ENCODE assay signal across 21 cellular contexts in genomic region chr20:1995531-1996310, GRCh38. TPM values are rescaled to one million over a fixed set of nuclear protein-coding genes. Genes with fewer than 3 reads are reported as not detected.
DNase-seq lines count a peak whose midpoint lies in the region; ATAC-seq and TF ChIP-seq lines count a peak whose summit lies in the region.
"Had no signal": no experiment of that assay in that cellular context is flagged by ENCODE, and none has a peak within 500 bp of the region (broad histone marks: within the 10 kb centered on the region; RNA-seq: fewer than 3 reads in every experiment).

No MANE protein-coding gene starts in this region.

- H3K27ac ChIP-seq in coronary artery = no peak overlapping the region
- H3K27ac ChIP-seq: BLaER1, C4-2B had no signal

- H3K27me3 Mint-ChIP-seq in type B pancreatic cell = peaks cover 88% of the 10 kb centered on the region

- no peaks in the 10 kb centered on the region for H3K36me3 Mint-ChIP-seq in type B pancreatic cell
- H3K36me3 Mint-ChIP-seq: CD4-positive, CD25-positive, alpha-beta regulatory T cell; CD8-positive, alpha-beta memory T cell had no signal

- TF ChIP-seq CTCF in coronary artery (IDR thresholded peaks at IDR 0.05) (no peak), type B pancreatic cell (conservative IDR thresholded peaks at IDR 0.05) (no peak)

- no peaks in the 10 kb centered on the region for H3K4me1 Mint-ChIP-seq in type B pancreatic cell (ENCODE audit: unreplicated experiment)
- H3K4me1 Mint-ChIP-seq: B cell; CD4-positive, CD25-positive, alpha-beta regulatory T cell; CD8-positive, alpha-beta memory T cell had no signal

- ATAC-seq in GM19351 (IDR thresholded peaks at IDR 0.05; ENCODE audit: unreplicated experiment) = no peak
- ATAC-seq: GM12878 had no signal

- no peak overlapping the region for H3K4me3 ChIP-seq in coronary artery
- H3K4me3 ChIP-seq: BLaER1, GM12878, HAP-1 had no signal

- peak; percentile 19 for DNase-seq in coronary artery (ENCODE audit: low spot score)
- DNase-seq in islet precursor cell = peak; percentile 41
- peak; percentile 49 for DNase-seq in type B pancreatic cell (ENCODE audit: extremely low spot score, unreplicated experiment)
- DNase-seq in AG08395 (ENCODE audit: low spot score) = no peak
- DNase-seq in middle frontal gyrus (ENCODE audit: extremely low spot score, low spot score) = no peak
- DNase-seq: CD4-positive, CD25-positive, alpha-beta regulatory T cell; CD8-positive, alpha-beta memory T cell; DMS 273 treated with DMSO at 0.1 percent for 48 hours; DMS79; EL; GDM1; GOT3; HFFc6 had no signal

- no peak overlapping the region for H3K4me3 Mint-ChIP-seq in type B pancreatic cell
- H3K4me3 Mint-ChIP-seq: B cell; CD4-positive, CD25-positive, alpha-beta regulatory T cell; CD8-positive, alpha-beta memory T cell; HFFc6 had no signal

- no peak overlapping the region for H3K27ac Mint-ChIP-seq in type B pancreatic cell
- H3K27ac Mint-ChIP-seq: B cell; CD4-positive, CD25-positive, alpha-beta regulatory T cell; CD8-positive, alpha-beta memory T cell; HFFc6 had no signal

- no peaks in the 10 kb centered on the region for H3K9me3 Mint-ChIP-seq in type B pancreatic cell
- H3K9me3 Mint-ChIP-seq: CD8-positive, alpha-beta memory T cell; HFFc6 had no signal

RNA-seq across cellular contexts. Expression of gene PDYN, which starts 1.9 kb away (rescaled TPM):
- 0.19 TPM in 1 of 2 replicates, not detected in the other for total RNA-seq in type B pancreatic cell (ENCODE audit: low replicate concordance)
- total RNA-seq: A172; A673; B cell; CD4-positive, CD25-positive, alpha-beta regulatory T cell; CD8-positive, alpha-beta memory T cell; GM12878; HFFc6 had no signal

Comparison
In these comparisons a context has a peak if more than half of its experiments do, and no peak if none do; other contexts are left out.
1. DNase-seq: peak in coronary artery (single experiment), islet precursor cell (single experiment) and type B pancreatic cell (single experiment); none in AG08395 (single experiment) and middle frontal gyrus (single experiment).